8 cellular contexts compared by ENCODE assay signal in genomic region chr16:69123894-69124293, GRCh38. TPM values are rescaled to one million over a fixed set of nuclear protein-coding genes. Genes with fewer than 3 reads are reported as not detected.
DNase-seq lines count a peak whose midpoint lies in the region; ATAC-seq, FAIRE-seq and TF ChIP-seq lines count a peak whose summit lies in the region.

No MANE protein-coding gene starts in this region.

- H3K9me3 ChIP-seq in Caco-2 (no peaks in the 10 kb centered on the region), IMR-90 (ENCODE audit: control insufficient read depth, insufficient read depth, low read length) (no peaks in the 10 kb centered on the region), psoas muscle (no peaks in the 10 kb centered on the region)

- H4K8ac ChIP-seq in IMR-90 (ENCODE audit: low read depth in 2 of 2, low read length in 2 of 2): no peak overlapping the region

- WGBS in IMR-90 (ENCODE audit: extremely low coverage in 2 of 2, insufficient read length in 1 of 2), 2 experiments: 67% methylated on average over 1 of the region's 3 CpGs; no CpG with 5 or more reads in 1 of the 2 experiments
- 85 to 87% (median 86%) methylated on average over 3 of the region's 3 CpGs for WGBS in psoas muscle, 3 donors

- peaks cover 22 to 61% of the 10 kb centered on the region in 2 experiments for H3K79me1 ChIP-seq in IMR-90 (ENCODE audit: low read depth in 1 of 2, low read length in 2 of 2)

- no peak overlapping the region for H3K4ac ChIP-seq in IMR-90 (ENCODE audit: low read depth, low read length)

- BruUV-seq in Caco-2 (replicated peaks; lab: Mats Ljungman, UMichigan) (no TSS peak), IMR-90 (replicated peaks; lab: Mats Ljungman, UMichigan) (no TSS peak)

- no peak overlapping the region for H4K91ac ChIP-seq in IMR-90 (ENCODE audit: insufficient read depth, low read depth, low read length)

- no peak overlapping the region for H3K9ac ChIP-seq in IMR-90 (ENCODE audit: low read depth, low read length)

- CTCF ChIA-PET in Caco-2 (lab: Charles Lee): interaction anchor here (0.7 to 2.7 kb wide), 10 partner anchors 9 to 286 kb away, joined by 3 to 25 read pairs (median 4); partner anchors contain the start of genes CHTF8, HAS3, TANGO6 and UTP4
- CTCF ChIA-PET in IMR-90 (lab: Yijun Ruan, JAX): interaction anchor here (0.6 to 3.1 kb wide), 9 partner anchors 17 to 723 kb away, joined by 3 to 18 read pairs (median 5); no protein-coding TSS in a partner anchor

- H2BK5ac ChIP-seq in IMR-90 (ENCODE audit: low read depth, low read length, poor library complexity, severe bottlenecking): no peak overlapping the region

- H2AFZ ChIP-seq in IMR-90 (replicated peaks; ENCODE audit: low read length, poor library complexity): no peak overlapping the region

- in situ Hi-C loops in IMR-90 (cut with MboI; ENCODE audit: low sequenced_read_pairs): loop anchor here (5.0 kb wide), 2 partner anchors 277 to 597 kb away; no protein-coding TSS in a partner anchor

- POLR2A ChIA-PET in Caco-2 (lab: Charles Lee): no interaction called here
- POLR2A ChIA-PET in IMR-90 (lab: Charles Lee; ENCODE audit: unreplicated experiment): no interaction called here

- peak; percentile 47 for FAIRE-seq in RCC 7860 (lab: Jason Lieb, UNC)

- H3K9me1 ChIP-seq in IMR-90 (ENCODE audit: insufficient read depth, low read length): no peaks in the 10 kb centered on the region

- H3K27me3 ChIP-seq in Caco-2 (replicated peaks; ENCODE audit: control insufficient read depth, insufficient read depth, low read length) (no peaks in the 10 kb centered on the region), IMR-90 (ENCODE audit: control insufficient read depth, insufficient read depth, low read length) (no peaks in the 10 kb centered on the region), psoas muscle (ENCODE audit: insufficient read depth in 3 of 3, low read length in 2 of 3) (no peaks in the 10 kb centered on the region)

- no peak overlapping the region for H2BK20ac ChIP-seq in IMR-90 (ENCODE audit: low read depth, low read length)

- H3K27ac ChIP-seq in IMR-90 (ENCODE audit: insufficient read depth, low read length) (no peak overlapping the region), psoas muscle (no peak overlapping the region)

- no peak overlapping the region for H2BK120ac ChIP-seq in IMR-90 (ENCODE audit: low read depth, low read length)

- H3K36me3 Mint-ChIP-seq in Caco-2 (ENCODE audit: insufficient read depth, unreplicated experiment): peaks cover 39% of the 10 kb centered on the region
- H3K36me3 Mint-ChIP-seq in activated T-helper 1 cell treated with anti-CD3 and anti-CD28 coated beads, Interleukin-12 subunit alpha, Interleukin-12 subunit beta, Interleukin-2, Interleukin-4 antibody, amounts not matched to agents 30 ng/mL and 10 ng/mL and 1 ng/mL, durations not matched to agents 14 hours and 24 hours and 36 hours (ENCODE audit: low read depth): peaks cover 11% of the 10 kb centered on the region

- intact Hi-C loops in Caco-2 (cut with micrococcal nuclease; ENCODE audit: unreplicated experiment) (loop anchor here (1.0 to 2.0 kb wide), 4 partner anchors 129 to 595 kb away; no protein-coding TSS in a partner anchor), IMR-90 (cut with micrococcal nuclease) (loop anchor here (1.0 to 10.0 kb wide), 5 partner anchors 222 to 596 kb away; no protein-coding TSS in a partner anchor), psoas muscle (cut with DNase I) (loop anchor here (1.0 to 10.0 kb wide), 3 partner anchors 221 to 599 kb away; no protein-coding TSS in a partner anchor)
- intact Hi-C loops in activated T-helper 1 cell treated with anti-CD3 and anti-CD28 coated beads, Interleukin-12 subunit alpha, Interleukin-12 subunit beta, Interleukin-2, Interleukin-4 antibody, amounts not matched to agents 30 ng/mL and 10 ng/mL and 1 ng/mL, durations not matched to agents 14 hours and 24 hours and 36 hours (cut with micrococcal nuclease): loop anchor here (1.0 to 5.0 kb wide), 5 partner anchors 222 to 596 kb away; partner anchors contain the start of gene TANGO6

- H3K4me2 ChIP-seq in IMR-90 (ENCODE audit: low read depth, low read length): no peak overlapping the region

- no peak overlapping the region for H3K14ac ChIP-seq in IMR-90 (replicated peaks; ENCODE audit: low read depth, low read length)

- H2AK5ac ChIP-seq in IMR-90 (ENCODE audit: low read depth, low read length): no peak overlapping the region

- no peaks in the 10 kb centered on the region for H3K27me3 Mint-ChIP-seq in Caco-2 (ENCODE audit: insufficient read depth, unreplicated experiment)
- no peaks in the 10 kb centered on the region for H3K27me3 Mint-ChIP-seq in activated T-helper 1 cell treated with anti-CD3 and anti-CD28 coated beads, Interleukin-12 subunit alpha, Interleukin-12 subunit beta, Interleukin-2, Interleukin-4 antibody, amounts not matched to agents 30 ng/mL and 10 ng/mL and 1 ng/mL, durations not matched to agents 14 hours and 24 hours and 36 hours (ENCODE audit: insufficient read depth)

- no peak overlapping the region for H3K56ac ChIP-seq in IMR-90 (ENCODE audit: extremely low read depth, insufficient read depth, low read length)

- H3K4me1 ChIP-seq in Caco-2: no peaks in the 10 kb centered on the region
- H3K4me1 ChIP-seq in IMR-90 (ENCODE audit: control insufficient read depth, insufficient read depth, low read length): no peaks in the 10 kb centered on the region
- peaks cover under 1% of the 10 kb centered on the region for H3K4me1 ChIP-seq in psoas muscle

- peak; percentile 67 to 83 for TF ChIP-seq CTCF in Caco-2 (IDR thresholded peaks at IDR 0.05; ENCODE audit: insufficient read depth in 1 of 2, low read depth in 1 of 2, low read length in 1 of 2, severe bottlenecking in 1 of 2, unreplicated experiment in 1 of 2)
- peak; percentile 81 for TF ChIP-seq CTCF in IMR-90 (conservative IDR thresholded peaks at IDR 0.05; ENCODE audit: low read depth, low read length)
- peak; percentile 69 for TF ChIP-seq CTCF in psoas muscle (IDR thresholded peaks at IDR 0.05)

- H3K4me1 Mint-ChIP-seq in Caco-2 (ENCODE audit: low read depth, unreplicated experiment): no peaks in the 10 kb centered on the region
- peaks cover 9% of the 10 kb centered on the region for H3K4me1 Mint-ChIP-seq in activated T-helper 1 cell treated with anti-CD3 and anti-CD28 coated beads, Interleukin-12 subunit alpha, Interleukin-12 subunit beta, Interleukin-2, Interleukin-4 antibody, amounts not matched to agents 30 ng/mL and 10 ng/mL and 1 ng/mL, durations not matched to agents 14 hours and 24 hours and 36 hours (ENCODE audit: low read depth)

- dilution Hi-C loops in IMR-90 (cut with HindIII; ENCODE audit: low sequenced_read_pairs, unreplicated experiment): no loop called here

- peaks cover 23% of the 10 kb centered on the region for H4K20me1 ChIP-seq in IMR-90 (ENCODE audit: insufficient read depth, low read length)

- H3K4me3 Mint-ChIP-seq in Caco-2 (ENCODE audit: unreplicated experiment): no peak overlapping the region
- H3K4me3 Mint-ChIP-seq in activated T-helper 1 cell treated with anti-CD3 and anti-CD28 coated beads, Interleukin-12 subunit alpha, Interleukin-12 subunit beta, Interleukin-2, Interleukin-4 antibody, amounts not matched to agents 30 ng/mL and 10 ng/mL and 1 ng/mL, durations not matched to agents 14 hours and 24 hours and 36 hours: no peak overlapping the region

- no peak overlapping the region for H2AK9ac ChIP-seq in IMR-90 (replicated peaks; ENCODE audit: low read depth, low read length, poor library complexity)

- no peak overlapping the region for H3K18ac ChIP-seq in IMR-90 (ENCODE audit: low read depth, low read length)

- 0 out of 2 replicates have a peak, but pooled peaks have one; percentile 30 for TF ChIP-seq POLR2A in IMR-90 (IDR thresholded peaks at IDR 0.05; ENCODE audit: low read depth, low read length)

- H3K4me3 ChIP-seq in Caco-2 (ENCODE audit: low read depth, low read length) (no peak overlapping the region), IMR-90 (ENCODE audit: insufficient read depth, low read depth, low read length) (no peak overlapping the region), psoas muscle (no peak overlapping the region)

- peak; percentile 86 for TF ChIP-seq RAD21 in IMR-90 (IDR thresholded peaks at IDR 0.05; ENCODE audit: low read length)

- no peak overlapping the region for H3K23ac ChIP-seq in IMR-90 (ENCODE audit: low read depth, low read length)

- H3K9me3 Mint-ChIP-seq in Caco-2 (ENCODE audit: unreplicated experiment): no peaks in the 10 kb centered on the region
- H3K9me3 Mint-ChIP-seq in activated T-helper 1 cell treated with anti-CD3 and anti-CD28 coated beads, Interleukin-12 subunit alpha, Interleukin-12 subunit beta, Interleukin-2, Interleukin-4 antibody, amounts not matched to agents 30 ng/mL and 10 ng/mL and 1 ng/mL, durations not matched to agents 14 hours and 24 hours and 36 hours: no peaks in the 10 kb centered on the region

- ATAC-seq in IMR-90 (ENCODE audit: low read depth) (peak; percentile 81), psoas muscle (peak; percentile 44 to 74 (median 54)), HG03521 (IDR thresholded peaks at IDR 0.05; ENCODE audit: unreplicated experiment) (no peak), GM19395 (IDR thresholded peaks at IDR 0.05; ENCODE audit: unreplicated experiment) (no peak)

- H2BK15ac ChIP-seq in IMR-90 (ENCODE audit: low read depth, low read length): no peak overlapping the region

- peak; percentile 69 to 79 for DNase-seq in Caco-2
- peak; percentile 76 for DNase-seq in IMR-90
- peak; percentile 58 for DNase-seq in RCC 7860 (ENCODE audit: low spot score)
- peak; percentile 50 for DNase-seq in activated T-helper 1 cell treated with anti-CD3 and anti-CD28 coated beads, Interleukin-12 subunit alpha, Interleukin-12 subunit beta, Interleukin-2, Interleukin-4 antibody, amounts not matched to agents 30 ng/mL and 10 ng/mL and 1 ng/mL, durations not matched to agents 14 hours and 24 hours and 36 hours (ENCODE audit: low spot score)
- DNase-seq in foreskin melanocyte: peak; percentile 64
- no peak for DNase-seq in psoas muscle

- H3K36me3 ChIP-seq in Caco-2 (ENCODE audit: control insufficient read depth, insufficient read depth, low read length) (peaks cover 13% of the 10 kb centered on the region), IMR-90 (ENCODE audit: control insufficient read depth, insufficient read depth, low read length) (peaks cover 25% of the 10 kb centered on the region), psoas muscle (ENCODE audit: insufficient read depth in 1 of 2, low read depth in 1 of 2) (peaks cover 0 to 32% of the 10 kb centered on the region in 2 donors)

- H3K27ac Mint-ChIP-seq in Caco-2 (ENCODE audit: unreplicated experiment): no peak overlapping the region
- H3K27ac Mint-ChIP-seq in activated T-helper 1 cell treated with anti-CD3 and anti-CD28 coated beads, Interleukin-12 subunit alpha, Interleukin-12 subunit beta, Interleukin-2, Interleukin-4 antibody, amounts not matched to agents 30 ng/mL and 10 ng/mL and 1 ng/mL, durations not matched to agents 14 hours and 24 hours and 36 hours: no peak overlapping the region

- no peak overlapping the region for H4K5ac ChIP-seq in IMR-90 (ENCODE audit: low read depth, low read length)

RNA-seq across cellular contexts. Expression of gene CHTF8, which starts 8.5 kb away (rescaled TPM):
- 119 and 124 TPM in 2 replicates for total RNA-seq in Caco-2 (2022)
- total RNA-seq in IMR-90 (2012; rRNA removed): 40.8 and 47.1 TPM in 2 replicates
- 95.6 and 122 TPM in 2 replicates for polyA plus RNA-seq in IMR-90 (2012; rRNA removed)
- polyA plus RNA-seq in IMR-90 (2012; cell fraction: cytosol; rRNA removed): 40.0 and 73.4 TPM in 2 replicates
- 40.8 and 52.9 TPM in 2 replicates for polyA plus RNA-seq in IMR-90 (2012; cell fraction: nucleus; rRNA removed; ENCODE audit: low replicate concordance)
- 134 and 143 TPM in 2 replicates for total RNA-seq in activated T-helper 1 cell treated with anti-CD3 and anti-CD28 coated beads, Interleukin-12 subunit alpha, Interleukin-12 subunit beta, Interleukin-2, Interleukin-4 antibody, amounts not matched to agents 30 ng/mL and 10 ng/mL and 1 ng/mL, durations not matched to agents 14 hours and 24 hours and 36 hours
- 10 to 100 TPM; 26.2 to 69.1 (median 49.9) TPM for total RNA-seq in psoas muscle
- 10 to 100 TPM; 28.3 to 63.6 (median 46.7) TPM for polyA plus RNA-seq in psoas muscle

RNA-seq across cellular contexts. Expression of gene UTP4, which starts 8.6 kb away (rescaled TPM):
- total RNA-seq in Caco-2 (2022) (124 and 126 TPM in 2 replicates), IMR-90 (2012; rRNA removed) (30.0 and 32.1 TPM in 2 replicates), psoas muscle (10 to 100 TPM; 38.8 to 85.3 (median 73.1) TPM)
- polyA plus RNA-seq in IMR-90 (2012; rRNA removed) (60.3 and 61.8 TPM in 2 replicates), psoas muscle (100 to 1,000 TPM in 1 of 3 donors, 10 to 100 TPM in 2; 64.9 to 107 (median 75.8) TPM)
- 24.3 and 27.2 TPM in 2 replicates for polyA plus RNA-seq in IMR-90 (2012; cell fraction: cytosol; rRNA removed)
- 43.2 and 50.8 TPM in 2 replicates for polyA plus RNA-seq in IMR-90 (2012; cell fraction: nucleus; rRNA removed; ENCODE audit: low replicate concordance)
- total RNA-seq in activated T-helper 1 cell treated with anti-CD3 and anti-CD28 coated beads, Interleukin-12 subunit alpha, Interleukin-12 subunit beta, Interleukin-2, Interleukin-4 antibody, amounts not matched to agents 30 ng/mL and 10 ng/mL and 1 ng/mL, durations not matched to agents 14 hours and 24 hours and 36 hours: 117 and 127 TPM in 2 replicates

RNA-seq across cellular contexts. Expression of gene HAS3, which starts 18.4 kb away (rescaled TPM):
- total RNA-seq in Caco-2 (2022): 8.3 TPM in 2 replicates
- 0.28 and 0.36 TPM in 2 replicates for total RNA-seq in IMR-90 (2012; rRNA removed)
- polyA plus RNA-seq in IMR-90 (2012; rRNA removed): 0.73 and 0.97 TPM in 2 replicates
- 0.37 and 0.90 TPM in 2 replicates for polyA plus RNA-seq in IMR-90 (2012; cell fraction: cytosol; rRNA removed)
- 2.4 and 3.3 TPM in 2 replicates for polyA plus RNA-seq in IMR-90 (2012; cell fraction: nucleus; rRNA removed; ENCODE audit: low replicate concordance)
- total RNA-seq in activated T-helper 1 cell treated with anti-CD3 and anti-CD28 coated beads, Interleukin-12 subunit alpha, Interleukin-12 subunit beta, Interleukin-2, Interleukin-4 antibody, amounts not matched to agents 30 ng/mL and 10 ng/mL and 1 ng/mL, durations not matched to agents 14 hours and 24 hours and 36 hours: 0.73 and 0.93 TPM in 2 replicates
- total RNA-seq in psoas muscle: 1 to 10 TPM in 2 of 4 donors, under 1 TPM in 2; 0.40 to 1.8 (median 1.00) TPM
- under 1 TPM; 0.51 to 0.86 (median 0.76) TPM for polyA plus RNA-seq in psoas muscle

Comparison
In these comparisons a context has a peak if more than half of its experiments do, and no peak if none do; other contexts are left out.
1. DNase-seq: peak in Caco-2 (2 of 2), IMR-90 (single experiment), RCC 7860 (single experiment), activated T-helper 1 cell treated with anti-CD3 and anti-CD28 coated beads, Interleukin-12 subunit alpha, Interleukin-12 subunit beta, Interleukin-2, Interleukin-4 antibody, amounts not matched to agents 30 ng/mL and 10 ng/mL and 1 ng/mL, durations not matched to agents 14 hours and 24 hours and 36 hours (single experiment) and foreskin melanocyte (single experiment); none in psoas muscle (0 of 2).
2. ATAC-seq: peak in IMR-90 (single experiment) and psoas muscle (4 of 4); none in HG03521 (single experiment) and GM19395 (single experiment).
3. Peak in every context shown above with its lines, with median percentiles within 50 percentile points of each other: CTCF ChIP-seq.